In genomic region chrX:42680651-42681050, GRCh38 we compare ENCODE assay signal across 13 cellular contexts.
DNase-seq lines count a peak whose midpoint lies in the region; ATAC-seq and TF ChIP-seq lines count a peak whose summit lies in the region.
"Had no signal": no experiment of that assay in that cellular context is flagged by ENCODE, and none has a peak within 500 bp of the region (broad histone marks: within the 10 kb centered on the region; RNA-seq: fewer than 3 reads in every experiment).

No MANE protein-coding gene starts in this region.

- BruUV-seq in OCI-LY7 (replicated peaks; lab: Mats Ljungman, UMichigan), result no TSS peak

- in situ Hi-C loops in Caki2 (cut with HindIII; ENCODE audit: low pct_unique_long_range_greater_than_20kb, low sequenced_read_pairs), result no loop called here

- H3K4me1 ChIP-seq in OCI-LY7 (ENCODE audit: insufficient read depth, low read length, poor library complexity, severe bottlenecking) (peaks cover 7% of the 10 kb centered on the region), foreskin keratinocyte (no peaks in the 10 kb centered on the region)

- H2AFZ ChIP-seq in OCI-LY7 (ENCODE audit: low read length), result 0 out of 2 replicates have a peak overlapping the region, but pooled peaks have one; percentile 50

- no peaks in the 10 kb centered on the region for H3K79me2 ChIP-seq in OCI-LY7 (ENCODE audit: insufficient read depth, low read depth, low read length)

- H3K9me2 ChIP-seq in OCI-LY7 (ENCODE audit: insufficient read depth, low read length), result no peaks in the 10 kb centered on the region

- H3K27me3 ChIP-seq in foreskin keratinocyte, result no peaks in the 10 kb centered on the region
- H3K27me3 ChIP-seq: neutrophil had no signal

- H3K27ac ChIP-seq in OCI-LY7 (ENCODE audit: low read depth, low read length, poor library complexity, severe bottlenecking), result no peak overlapping the region
- no peak overlapping the region for H3K27ac ChIP-seq in foreskin keratinocyte
- H3K27ac ChIP-seq: epithelial cell of prostate, neutrophil had no signal

- no peaks in the 10 kb centered on the region for H3K36me3 ChIP-seq in OCI-LY7 (ENCODE audit: insufficient read depth, low read length)
- H3K36me3 ChIP-seq: neutrophil had no signal

- peak; percentile 4 for DNase-seq in Caki2 (ENCODE audit: low read depth)
- peak; percentile 27 for DNase-seq in OCI-LY7 (ENCODE audit: low spot score)
- peak; percentile 36 for DNase-seq in fibroblast of mammary gland (ENCODE audit: low read depth)
- peak; percentile 17 for DNase-seq in medulla oblongata (ENCODE audit: extremely low spot score)
- no peak for DNase-seq in NOMO-1 treated with dmso at 0.1 percent for 144 hours (lab: John Stamatoyannopoulos, UW; ENCODE audit: unreplicated experiment)
- DNase-seq in foreskin keratinocyte, result no peak
- DNase-seq in RKO (ENCODE audit: low spot score), result no peak
- no peak for DNase-seq in EL
- DNase-seq: activated CD4-positive, alpha-beta T cell treated with anti-CD3 and anti-CD28 coated beads, Interleukin-2, amount 10 ng/mL, durations not matched to agents 24 days and 14 days; DMS 273 treated with DMSO at 0.1 percent for 48 hours; stimulated activated CD4-positive, alpha-beta T cell treated with anti-CD3 and anti-CD28 coated beads, Interleukin-2, amount 100 ng/mL, for 24 hours had no signal

- CTCF ChIA-PET in OCI-LY7 (lab: Charles Lee; ENCODE audit: unreplicated experiment), result no interaction called here

- no peaks in the 10 kb centered on the region for H3K9me3 ChIP-seq in OCI-LY7 (ENCODE audit: low read length)
- H3K9me3 ChIP-seq: neutrophil had no signal

- intact Hi-C loops in OCI-LY7 (cut with micrococcal nuclease; ENCODE audit: unreplicated experiment), result loop anchor here (5.0 kb wide), 1 partner anchor 262 kb away; no protein-coding TSS in a partner anchor

- H4K20me1 ChIP-seq in OCI-LY7 (ENCODE audit: insufficient read depth, low read length), result no peaks in the 10 kb centered on the region

- no peak for ATAC-seq in foreskin keratinocyte

- H3K4me2 ChIP-seq in OCI-LY7 (ENCODE audit: low read length), result no peak overlapping the region

- POLR2A ChIA-PET in OCI-LY7 (lab: Charles Lee), result no interaction called here

- TF ChIP-seq CTCF in OCI-LY7 (conservative IDR thresholded peaks at IDR 0.05; ENCODE audit: low read length) (peak; percentile 26; the same call in 1 of the 2 replicates), fibroblast of mammary gland (conservative IDR thresholded peaks at IDR 0.05; ENCODE audit: control insufficient read depth, insufficient read depth, low read depth, low read length) (no peak), foreskin keratinocyte (conservative IDR thresholded peaks at IDR 0.05) (no peak)

- no peak overlapping the region for H3K4me3 ChIP-seq in OCI-LY7 (ENCODE audit: low read depth, low read length, poor library complexity, severe bottlenecking)
- H3K4me3 ChIP-seq in fibroblast of mammary gland (ENCODE audit: control insufficient read depth, low read depth, low read length), result no peak overlapping the region

Comparison
In these comparisons a context has a peak if more than half of its experiments do, and no peak if none do; other contexts are left out.
1. DNase-seq: peak in Caki2 (single experiment), OCI-LY7 (single experiment), fibroblast of mammary gland (single experiment) and medulla oblongata (single experiment); none in NOMO-1 treated with dmso at 0.1 percent for 144 hours (single experiment), foreskin keratinocyte (0 of 2), RKO (single experiment) and EL (single experiment).